18 cellular contexts compared by ENCODE assay signal in genomic region chr19:29947871-29948270, GRCh38. TPM values are rescaled to one million over a fixed set of nuclear protein-coding genes. Genes with fewer than 3 reads are reported as not detected.
A peak's percentile ranks its signal among the peaks of the same experiment; 100 is the strongest.
DNase-seq lines count a peak whose midpoint lies in the region; ATAC-seq and TF ChIP-seq lines count a peak whose summit lies in the region.
"Had no signal": no experiment of that assay in that cellular context is flagged by ENCODE, and none has a peak within 500 bp of the region (broad histone marks: within the 10 kb centered on the region; RNA-seq: fewer than 3 reads in every experiment).

No MANE protein-coding gene starts in this region.

- H3K9ac ChIP-seq in mammary epithelial cell (ENCODE audit: insufficient read depth, low read length), result no peak overlapping the region

- H3K4me2 ChIP-seq in mammary epithelial cell (ENCODE audit: insufficient read depth, low read depth, low read length), result peak overlapping the region; percentile 18

- TF ChIP-seq POLR2A in breast epithelium (IDR thresholded peaks at IDR 0.05), result no peak

- H3K4me1 ChIP-seq in mammary epithelial cell (ENCODE audit: insufficient read depth, low read length) (peaks cover 12% of the 10 kb centered on the region), breast epithelium (peaks cover 0 to 8% of the 10 kb centered on the region in 2 donors), aorta (ENCODE audit: control insufficient read depth in 1 of 2, insufficient read depth in 2 of 2, low read length in 2 of 2) (peaks cover 0 to 4% of the 10 kb centered on the region in 2 donors)

- dilution Hi-C loops in mammary epithelial cell (cut with HindIII; ENCODE audit: low sequenced_read_pairs), result no loop called here

- H3K4me1 Mint-ChIP-seq in activated T-helper 1 cell treated with anti-CD3 and anti-CD28 coated beads, Interleukin-12 subunit alpha, Interleukin-12 subunit beta, Interleukin-2, Interleukin-4 antibody, amounts not matched to agents 30 ng/mL and 10 ng/mL and 1 ng/mL, durations not matched to agents 14 hours and 24 hours and 36 hours (ENCODE audit: low read depth), result peaks cover 69% of the 10 kb centered on the region
- peaks cover 42% of the 10 kb centered on the region for H3K4me1 Mint-ChIP-seq in mesothelial cell of epicardium

- H3K27ac ChIP-seq in mammary epithelial cell (ENCODE audit: insufficient read depth, low read depth, low read length), result no peak overlapping the region
- no peak overlapping the region for H3K27ac ChIP-seq in breast epithelium
- H3K27ac ChIP-seq in aorta (ENCODE audit: low read depth in 1 of 2, low read length in 2 of 2), result no peak overlapping the region
- H3K27ac ChIP-seq: neutrophil, right atrium auricular region, stomach had no signal

- H3K9me3 ChIP-seq in mammary epithelial cell (replicated peaks; ENCODE audit: insufficient read depth, low read length), result no peaks in the 10 kb centered on the region
- H3K9me3 ChIP-seq in breast epithelium, result no peaks in the 10 kb centered on the region
- H3K9me3 ChIP-seq in aorta (ENCODE audit: control insufficient read depth, low read length), result no peaks in the 10 kb centered on the region
- no peaks in the 10 kb centered on the region for H3K9me3 ChIP-seq in MG63
- H3K9me3 ChIP-seq: neutrophil, right atrium auricular region, stomach had no signal

- H3K36me3 Mint-ChIP-seq in activated T-helper 1 cell treated with anti-CD3 and anti-CD28 coated beads, Interleukin-12 subunit alpha, Interleukin-12 subunit beta, Interleukin-2, Interleukin-4 antibody, amounts not matched to agents 30 ng/mL and 10 ng/mL and 1 ng/mL, durations not matched to agents 14 hours and 24 hours and 36 hours (ENCODE audit: low read depth), result peaks cover 31% of the 10 kb centered on the region
- peaks cover 14% of the 10 kb centered on the region for H3K36me3 Mint-ChIP-seq in mesothelial cell of epicardium
- H3K36me3 Mint-ChIP-seq: IgD-negative memory B cell had no signal

- no peaks in the 10 kb centered on the region for H3K27me3 Mint-ChIP-seq in activated T-helper 1 cell treated with anti-CD3 and anti-CD28 coated beads, Interleukin-12 subunit alpha, Interleukin-12 subunit beta, Interleukin-2, Interleukin-4 antibody, amounts not matched to agents 30 ng/mL and 10 ng/mL and 1 ng/mL, durations not matched to agents 14 hours and 24 hours and 36 hours (ENCODE audit: insufficient read depth)
- H3K27me3 Mint-ChIP-seq in mesothelial cell of epicardium (ENCODE audit: low read depth), result no peaks in the 10 kb centered on the region
- H3K27me3 Mint-ChIP-seq: activated naive CD8-positive, alpha-beta T cell treated with anti-CD3 and anti-CD28 coated beads, Interleukin-2, amount 10 ng/mL, durations not matched to agents 7 days and 5 days; IgD-negative memory B cell had no signal

- BruUV-seq in mammary epithelial cell (replicated peaks; lab: Mats Ljungman, UMichigan), result no TSS peak

- peaks cover 98% of the 10 kb centered on the region for H3K79me2 ChIP-seq in mammary epithelial cell (ENCODE audit: insufficient read depth, low read length)

- peak overlapping the region; percentile 73 for H3K27ac Mint-ChIP-seq in activated T-helper 1 cell treated with anti-CD3 and anti-CD28 coated beads, Interleukin-12 subunit alpha, Interleukin-12 subunit beta, Interleukin-2, Interleukin-4 antibody, amounts not matched to agents 30 ng/mL and 10 ng/mL and 1 ng/mL, durations not matched to agents 14 hours and 24 hours and 36 hours
- peak overlapping the region; percentile 45 for H3K27ac Mint-ChIP-seq in mesothelial cell of epicardium
- H3K27ac Mint-ChIP-seq: activated naive CD8-positive, alpha-beta T cell treated with anti-CD3 and anti-CD28 coated beads, Interleukin-2, amount 10 ng/mL, durations not matched to agents 7 days and 5 days had no signal

- ATAC-seq in aorta (ENCODE audit: low FRiP score), result no peak
- ATAC-seq: left cardiac atrium had no signal

- no peaks in the 10 kb centered on the region for H3K9me3 Mint-ChIP-seq in activated T-helper 1 cell treated with anti-CD3 and anti-CD28 coated beads, Interleukin-12 subunit alpha, Interleukin-12 subunit beta, Interleukin-2, Interleukin-4 antibody, amounts not matched to agents 30 ng/mL and 10 ng/mL and 1 ng/mL, durations not matched to agents 14 hours and 24 hours and 36 hours
- H3K9me3 Mint-ChIP-seq in mesothelial cell of epicardium, result peaks cover 8% of the 10 kb centered on the region
- H3K9me3 Mint-ChIP-seq: IgD-negative memory B cell had no signal

- intact Hi-C loops in mammary epithelial cell (cut with micrococcal nuclease) (no loop called here), breast epithelium (cut with DNase I; ENCODE audit: low total_unique reads) (no loop called here), aorta (cut with DNase I) (no loop called here)
- intact Hi-C loops in activated T-helper 1 cell treated with anti-CD3 and anti-CD28 coated beads, Interleukin-12 subunit alpha, Interleukin-12 subunit beta, Interleukin-2, Interleukin-4 antibody, amounts not matched to agents 30 ng/mL and 10 ng/mL and 1 ng/mL, durations not matched to agents 14 hours and 24 hours and 36 hours (cut with micrococcal nuclease), result loop anchor here (10.0 kb wide), 1 partner anchor 1267 kb away; no protein-coding TSS in a partner anchor

- CTCF ChIA-PET in mammary epithelial cell (lab: Charles Lee; ENCODE audit: low non-redundant PET), result no interaction called here

- TF ChIP-seq CTCF in mammary epithelial cell (conservative IDR thresholded peaks at IDR 0.05 in 1 of 2, IDR thresholded peaks at IDR 0.05 in 1 of 2; ENCODE audit: extremely low read depth in 1 of 2, insufficient read depth in 1 of 2, low read depth in 1 of 2, low read length in 2 of 2), result no peak
- no peak for TF ChIP-seq CTCF in breast epithelium (IDR thresholded peaks at IDR 0.05)
- no peak for TF ChIP-seq CTCF in mesothelial cell of epicardium (IDR thresholded peaks at IDR 0.05; ENCODE audit: unreplicated experiment)

- H4K20me1 ChIP-seq in mammary epithelial cell (ENCODE audit: insufficient read depth, low read length), result peaks cover 9% of the 10 kb centered on the region

- in situ Hi-C loops in mammary epithelial cell (cut with MboI; ENCODE audit: low sequenced_read_pairs in 2 of 2), result no loop called here

- H3K27me3 ChIP-seq in mammary epithelial cell (ENCODE audit: insufficient read depth, low read length), result no peaks in the 10 kb centered on the region
- H3K27me3 ChIP-seq in breast epithelium, result no peaks in the 10 kb centered on the region
- H3K27me3 ChIP-seq in aorta (ENCODE audit: control insufficient read depth in 1 of 2, insufficient read depth in 2 of 2, low read length in 1 of 2), result no peaks in the 10 kb centered on the region
- no peaks in the 10 kb centered on the region for H3K27me3 ChIP-seq in MG63
- H3K27me3 ChIP-seq: neutrophil, right atrium auricular region, stomach had no signal

- WGBS in mammary epithelial cell (ENCODE audit: low coverage, missing lambda C conversion rate), result 50% methylated on average over 2 of the region's 2 CpGs
- 89 to 92% methylated on average over 2 of the region's 2 CpGs for WGBS in aorta, 2 donors

- H2AFZ ChIP-seq in mammary epithelial cell (ENCODE audit: low read depth, low read length), result no peak overlapping the region

- H3K36me3 ChIP-seq in mammary epithelial cell (ENCODE audit: insufficient read depth, low read length), result no peaks in the 10 kb centered on the region
- H3K36me3 ChIP-seq in breast epithelium, result no peaks in the 10 kb centered on the region
- no peaks in the 10 kb centered on the region for H3K36me3 ChIP-seq in aorta (ENCODE audit: control insufficient read depth in 1 of 2, insufficient read depth in 2 of 2, low read length in 1 of 2)
- peaks cover 25% of the 10 kb centered on the region for H3K36me3 ChIP-seq in MG63
- H3K36me3 ChIP-seq: neutrophil, right atrium auricular region, stomach had no signal

- no peak overlapping the region for H3K4me3 Mint-ChIP-seq in activated T-helper 1 cell treated with anti-CD3 and anti-CD28 coated beads, Interleukin-12 subunit alpha, Interleukin-12 subunit beta, Interleukin-2, Interleukin-4 antibody, amounts not matched to agents 30 ng/mL and 10 ng/mL and 1 ng/mL, durations not matched to agents 14 hours and 24 hours and 36 hours
- no peak overlapping the region for H3K4me3 Mint-ChIP-seq in mesothelial cell of epicardium
- H3K4me3 Mint-ChIP-seq: activated naive CD8-positive, alpha-beta T cell treated with anti-CD3 and anti-CD28 coated beads, Interleukin-2, amount 10 ng/mL, durations not matched to agents 7 days and 5 days had no signal

- DNase-seq in mammary epithelial cell (no peak), breast epithelium (ENCODE audit: low spot score in 2 of 2) (no peak), mesothelial cell of epicardium (ENCODE audit: low spot score in 2 of 2, unreplicated experiment in 2 of 2) (no peak), aorta (no peak), SW 1271 (lab: John Stamatoyannopoulos, UW) (no peak), MG63 (no peak), NCI-H1105 treated with DMSO at 0.1 percent for 48 hours (lab: John Stamatoyannopoulos, UW) (no peak)
- DNase-seq in activated T-helper 1 cell treated with anti-CD3 and anti-CD28 coated beads, Interleukin-12 subunit alpha, Interleukin-12 subunit beta, Interleukin-2, Interleukin-4 antibody, amounts not matched to agents 30 ng/mL and 10 ng/mL and 1 ng/mL, durations not matched to agents 14 hours and 24 hours and 36 hours (ENCODE audit: low spot score), result no peak
- DNase-seq: activated naive CD8-positive, alpha-beta T cell treated with anti-CD3 and anti-CD28 coated beads, Interleukin-2, amount 10 ng/mL, durations not matched to agents 7 days and 5 days; dermis blood vessel endothelial cell; left cardiac atrium; midbrain; NCI-H187 treated with DMSO at 0.1 percent for 48 hours; NCI-H510A; stomach had no signal

- H3K4me3 ChIP-seq in mammary epithelial cell (replicated peaks in 1 of 3; ENCODE audit: insufficient read depth in 1 of 3, low read depth in 2 of 3, low read length in 3 of 3) (no peak overlapping the region), breast epithelium (no peak overlapping the region), aorta (ENCODE audit: low read length in 2 of 2) (no peak overlapping the region), MG63 (no peak overlapping the region)
- H3K4me3 ChIP-seq: right atrium auricular region, stomach had no signal

RNA-seq across cellular contexts. Expression of gene URI1, which starts 5.8 kb away (rescaled TPM):
- total RNA-seq in mammary epithelial cell, result 10 to 100 TPM; 59.3 to 61.2 TPM
- polyA plus RNA-seq in mammary epithelial cell, result 46.6 TPM
- polyA minus RNA-seq in mammary epithelial cell, result 118 TPM
- 10 to 100 TPM; 61.0 to 78.2 (median 61.6) TPM for total RNA-seq in breast epithelium
- 62.9 and 67.6 TPM in 2 replicates for total RNA-seq in activated T-helper 1 cell treated with anti-CD3 and anti-CD28 coated beads, Interleukin-12 subunit alpha, Interleukin-12 subunit beta, Interleukin-2, Interleukin-4 antibody, amounts not matched to agents 30 ng/mL and 10 ng/mL and 1 ng/mL, durations not matched to agents 14 hours and 24 hours and 36 hours
- total RNA-seq in mesothelial cell of epicardium, result 61.7 to 65.5 TPM (median 63.6 TPM) in 3 replicates
- total RNA-seq in aorta, result 10 to 100 TPM; 51.4 to 55.9 TPM
- 10 to 100 TPM; 29.0 to 36.7 TPM for polyA plus RNA-seq in aorta
- total RNA-seq in MG63 (2014; rRNA removed; shearing (Covaris generic); ENCODE audit: low replicate concordance), result 95.5 and 133 TPM in 2 replicates
